In genomic region chr3:125003369-125003853, GRCh38 we compare ENCODE assay signal across 11 cellular contexts. TPM values are rescaled to one million over a fixed set of nuclear protein-coding genes. Genes with fewer than 3 reads are reported as not detected.
DNase-seq lines count a peak whose midpoint lies in the region; ATAC-seq, FAIRE-seq and TF ChIP-seq lines count a peak whose summit lies in the region.
"Had no signal": no experiment of that assay in that cellular context is flagged by ENCODE, and none has a peak within 500 bp of the region (broad histone marks: within the 10 kb centered on the region; RNA-seq: fewer than 3 reads in every experiment).

No MANE protein-coding gene starts in this region.

- TF ChIP-seq RAD21 in HepG2 (CRISPR knock-in tag; IDR thresholded peaks at IDR 0.05), result peak; percentile 40; the same call in 1 of the 2 replicates

- peak overlapping the region; percentile 75 for H3K27ac Mint-ChIP-seq in HFFc6
- no peak overlapping the region for H3K27ac Mint-ChIP-seq in activated CD8-positive, alpha-beta T cell treated with anti-CD3 and anti-CD28 coated beads, Interleukin-2, amount 10 ng/mL, durations not matched to agents 7 days and 5 days
- H3K27ac Mint-ChIP-seq: activated T-cell treated with anti-CD3 and anti-CD28 coated beads, Interleukin-2, amount 50 U/mL, for 24 hours had no signal

- POLR2A ChIA-PET in HepG2 (lab: Yijun Ruan, JAX), result interaction anchor here (0.6 to 5.3 kb wide), 7 partner anchors 8 to 60 kb away, joined by 3 to 55 read pairs (median 5); no protein-coding TSS in a partner anchor
- POLR2A ChIA-PET in activated CD8-positive, alpha-beta T cell treated with anti-CD3 and anti-CD28 coated beads, Interleukin-2, amount 10 ng/mL, durations not matched to agents 7 days and 5 days (lab: Charles Lee), result no interaction called here

- DNase-seq in HFFc6, result peak; percentile 16
- DNase-seq in cerebellum (ENCODE audit: low spot score), result peak; percentile 10
- DNase-seq in HepG2 (ENCODE audit: low spot score), result peak; percentile 98
- DNase-seq in NAMALWA (ENCODE audit: low spot score), result no peak
- no peak for DNase-seq in activated CD8-positive, alpha-beta T cell treated with anti-CD3 and anti-CD28 coated beads, Interleukin-2, amount 10 ng/mL, durations not matched to agents 7 days and 5 days
- DNase-seq in NCI-H2107 (lab: John Stamatoyannopoulos, UW), result no peak
- no peak for DNase-seq in stimulated activated naive CD8-positive, alpha-beta T cell treated with anti-CD3 and anti-CD28 coated beads, Interleukin-15, Interleukin-2, amounts not matched to agents 100 U/mL and 50 U/mL, for 24 hours
- DNase-seq: activated T-cell treated with anti-CD3 and anti-CD28 coated beads, Interleukin-2, amount 50 U/mL, for 24 hours; NCI-H1930 had no signal

- TF ChIP-seq POLR2A in HepG2 (IDR thresholded peaks at IDR 0.05; ENCODE audit: insufficient read depth in 1 of 2, low read depth in 2 of 2, low read length in 2 of 2), result peak in 1 of 2 experiments; percentile 85; a peak in 2 of 4 replicates

- H2AFZ ChIP-seq in HepG2 (ENCODE audit: low read length), result no peak overlapping the region

- CTCF ChIA-PET in HepG2 (lab: Yijun Ruan, JAX; ENCODE audit: low intra/inter-chr PET ratio, low total read pairs), result no interaction called here
- CTCF ChIA-PET in activated CD8-positive, alpha-beta T cell treated with anti-CD3 and anti-CD28 coated beads, Interleukin-2, amount 10 ng/mL, durations not matched to agents 7 days and 5 days (lab: Charles Lee), result interaction anchor here (1.2 kb wide), 1 partner anchor 20 kb away, joined by 3 read pairs; no protein-coding TSS in a partner anchor

- H3K9me3 ChIP-seq in HepG2 (ENCODE audit: low read length) (no peaks in the 10 kb centered on the region), stomach smooth muscle (ENCODE audit: control insufficient read depth in 2 of 2, low read length in 2 of 2) (no peaks in the 10 kb centered on the region)

- H3K9me3 Mint-ChIP-seq in HFFc6, result no peaks in the 10 kb centered on the region
- no peaks in the 10 kb centered on the region for H3K9me3 Mint-ChIP-seq in activated CD8-positive, alpha-beta T cell treated with anti-CD3 and anti-CD28 coated beads, Interleukin-2, amount 10 ng/mL, durations not matched to agents 7 days and 5 days (ENCODE audit: insufficient read depth)
- H3K9me3 Mint-ChIP-seq: activated T-cell treated with anti-CD3 and anti-CD28 coated beads, Interleukin-2, amount 50 U/mL, for 24 hours had no signal

- peaks cover 80% of the 10 kb centered on the region for H3K4me1 ChIP-seq in HepG2 (ENCODE audit: insufficient read depth, low read length)
- H3K4me1 ChIP-seq in stomach smooth muscle (ENCODE audit: control insufficient read depth, insufficient read depth, low read length), result peaks cover 56% of the 10 kb centered on the region

- no peak overlapping the region for H3K4me3 Mint-ChIP-seq in HFFc6
- H3K4me3 Mint-ChIP-seq in activated CD8-positive, alpha-beta T cell treated with anti-CD3 and anti-CD28 coated beads, Interleukin-2, amount 10 ng/mL, durations not matched to agents 7 days and 5 days, result no peak overlapping the region
- H3K4me3 Mint-ChIP-seq: activated T-cell treated with anti-CD3 and anti-CD28 coated beads, Interleukin-2, amount 50 U/mL, for 24 hours had no signal

- WGBS in HepG2 (ENCODE audit: low lambda C conversion rate), result 9% methylated on average over 2 of the region's 7 CpGs

- TF ChIP-seq CTCF in HFFc6 (IDR thresholded peaks at IDR 0.05), result no peak
- TF ChIP-seq CTCF in HepG2 (CRISPR knock-in tag; IDR thresholded peaks at IDR 0.05), result 0 out of 2 replicates have a peak, but pooled peaks have one; percentile 22

- BruUV-seq in HepG2 (replicated peaks; lab: Mats Ljungman, UMichigan), result no TSS peak

- H3K27ac ChIP-seq in HepG2 (ENCODE audit: extremely low read length, insufficient read depth, low read length), result peak overlapping the region; percentile 100
- H3K27ac ChIP-seq in stomach smooth muscle (ENCODE audit: low read length), result peak overlapping the region; percentile 81

- H3K4me1 Mint-ChIP-seq in HFFc6 (ENCODE audit: low read depth), result peaks cover 47% of the 10 kb centered on the region
- peaks cover 15% of the 10 kb centered on the region for H3K4me1 Mint-ChIP-seq in activated CD8-positive, alpha-beta T cell treated with anti-CD3 and anti-CD28 coated beads, Interleukin-2, amount 10 ng/mL, durations not matched to agents 7 days and 5 days (ENCODE audit: low read depth)

- TF ChIP-seq EP300 in HepG2 (IDR thresholded peaks at IDR 0.05; ENCODE audit: low read depth in 2 of 2, low read length in 2 of 2) (peak; percentile 97 to 98), HepG2 (CRISPR knock-in tag; IDR thresholded peaks at IDR 0.05; ENCODE audit: borderline replicate concordance) (peak; percentile 97)

- peaks cover 71% of the 10 kb centered on the region for H3K36me3 Mint-ChIP-seq in HFFc6 (ENCODE audit: low read depth)
- H3K36me3 Mint-ChIP-seq in activated CD8-positive, alpha-beta T cell treated with anti-CD3 and anti-CD28 coated beads, Interleukin-2, amount 10 ng/mL, durations not matched to agents 7 days and 5 days (ENCODE audit: low read depth), result peaks cover 90% of the 10 kb centered on the region

- H3K36me3 ChIP-seq in HepG2 (replicated peaks in 1 of 2; ENCODE audit: control insufficient read depth in 1 of 2, insufficient read depth in 2 of 2, low read length in 2 of 2) (peaks cover 13 to 39% of the 10 kb centered on the region in 2 experiments), stomach smooth muscle (ENCODE audit: control insufficient read depth in 2 of 2, insufficient read depth in 2 of 2, low read length in 2 of 2) (peaks cover 38 to 42% of the 10 kb centered on the region in 2 donors)

- in situ Hi-C loops in HepG2 (cut with HindIII; ENCODE audit: extremely low pct_ligation_motif_present, low pct_unique_long_range_greater_than_20kb), result loop anchor here (5.0 kb wide), 1 partner anchor 49 kb away; no protein-coding TSS in a partner anchor

- H3K79me2 ChIP-seq in HepG2 (ENCODE audit: insufficient read depth, low read length), result no peaks in the 10 kb centered on the region

- no peaks in the 10 kb centered on the region for H3K27me3 ChIP-seq in HepG2 (ENCODE audit: control insufficient read depth in 1 of 2, insufficient read depth in 2 of 2, low read length in 2 of 2)
- H3K27me3 ChIP-seq in stomach smooth muscle (ENCODE audit: control insufficient read depth in 1 of 2, insufficient read depth in 2 of 2, low read length in 2 of 2), result no peaks in the 10 kb centered on the region

- ATAC-seq in HepG2, result peak; percentile 85
- no peak for ATAC-seq in activated CD8-positive, alpha-beta T cell treated with anti-CD3 and anti-CD28 coated beads, Interleukin-2, amount 10 ng/mL, durations not matched to agents 7 days and 5 days
- ATAC-seq in stimulated activated naive CD8-positive, alpha-beta T cell treated with anti-CD3 and anti-CD28 coated beads, Interleukin-15, Interleukin-2, amounts not matched to agents 100 U/mL and 50 U/mL, for 24 hours, result no peak

- peak; percentile 98 for FAIRE-seq in HepG2 (lab: Jason Lieb, UNC)
- FAIRE-seq: endothelial cell of umbilical vein had no signal

- H3K9ac ChIP-seq in HepG2 (ENCODE audit: insufficient read depth, low read depth, low read length) (peak overlapping the region; percentile 91), stomach smooth muscle (ENCODE audit: low read length in 2 of 2) (peak overlapping the region in 1 of 2 donors; percentile 29)

- no peaks in the 10 kb centered on the region for H4K20me1 ChIP-seq in HepG2 (ENCODE audit: insufficient read depth, low read length)

- H3K4me2 ChIP-seq in HepG2 (ENCODE audit: low read depth, low read length), result peak overlapping the region; percentile 80

- no peaks in the 10 kb centered on the region; the same call in 1 of the 2 replicates for H3K27me3 Mint-ChIP-seq in HFFc6 (ENCODE audit: insufficient read depth)
- H3K27me3 Mint-ChIP-seq in activated CD8-positive, alpha-beta T cell treated with anti-CD3 and anti-CD28 coated beads, Interleukin-2, amount 10 ng/mL, durations not matched to agents 7 days and 5 days (ENCODE audit: low read depth), result no peaks in the 10 kb centered on the region
- H3K27me3 Mint-ChIP-seq: activated T-cell treated with anti-CD3 and anti-CD28 coated beads, Interleukin-2, amount 50 U/mL, for 24 hours had no signal

- intact Hi-C loops in HepG2 (cut with micrococcal nuclease; ENCODE audit: unreplicated experiment), result loop anchor here (1.0 to 2.0 kb wide), 3 partner anchors 51 to 169 kb away; no protein-coding TSS in a partner anchor

- H3K4me3 ChIP-seq in HepG2 (replicated peaks in 1 of 3; ENCODE audit: insufficient read depth in 1 of 3, low read depth in 2 of 3, low read length in 3 of 3) (peak overlapping the region in 1 of 3 experiments; percentile 40; a peak in 1 of 6 replicates), stomach smooth muscle (ENCODE audit: low read length in 2 of 2) (peak overlapping the region; percentile 22 to 23)

TF ChIP-seq in HepG2, 621 proteins besides CTCF, POLR2A, EP300 and RAD21 (continues in another document):
- no peak for TF ChIP-seq TRIM24 (CRISPR knock-in tag; IDR thresholded peaks at IDR 0.05)

RNA-seq across cellular contexts. Expression of gene HEG1, which starts 52.4 kb away (rescaled TPM):
- total RNA-seq in HFFc6 (2021; fragmentation: NEBNext Ultra II Directional; extraction: Animal tissue kit (Norgen Biotek cat#: 25700)), result 100 to 1,000 TPM in 4 of 6 experiments, 10 to 100 TPM in 2; 88.6 to 126 (median 105) TPM
- total RNA-seq in cerebellum (17.2 TPM), HepG2 (2016; rRNA removed; fragmentation: Illumina TruSeq; extraction: Trizol) (9.7 and 10.7 TPM in 2 replicates)
- 1.1 TPM in 2 replicates for total RNA-seq in HepG2 (2016; cell fraction: cytosol; rRNA removed; fragmentation: Illumina TruSeq; extraction: Trizol; ENCODE audit: low read depth)
- total RNA-seq in HepG2 (2016; cell fraction: insoluble cytoplasmic fraction; rRNA removed; fragmentation: Illumina TruSeq; extraction: Trizol), result 6.8 and 9.0 TPM in 2 replicates
- total RNA-seq in HepG2 (2016; cell fraction: membrane; rRNA removed; fragmentation: Illumina TruSeq; extraction: Trizol), result 3.2 and 3.3 TPM in 2 replicates
- total RNA-seq in HepG2 (2016; cell fraction: nucleus; rRNA removed; fragmentation: Illumina TruSeq; extraction: Trizol), result 17.3 and 19.4 TPM in 2 replicates
- polyA plus RNA-seq in HepG2 (2011; rRNA removed), result 11.6 and 18.2 TPM in 2 replicates
- polyA plus RNA-seq in HepG2 (2011; cell fraction: cytosol; rRNA removed), result 8.6 and 8.8 TPM in 2 replicates
- polyA plus RNA-seq in HepG2 (2011; cell fraction: nucleus; rRNA removed), result 17.9 and 23.5 TPM in 2 replicates
- 12.1 and 14.0 TPM in 2 replicates for polyA plus RNA-seq in HepG2 (2012)
- 0.46 and 0.52 TPM in 2 replicates for polyA plus RNA-seq in HepG2 (2016; cell fraction: cytosol; fragmentation: Illumina TruSeq; extraction: Trizol; ENCODE audit: low read depth)
- polyA plus RNA-seq in HepG2 (2016; cell fraction: insoluble cytoplasmic fraction; fragmentation: Illumina TruSeq; extraction: Trizol; ENCODE audit: low read depth), result 5.4 and 5.8 TPM in 2 replicates
- polyA plus RNA-seq in HepG2 (2016; cell fraction: membrane; fragmentation: Illumina TruSeq; extraction: Trizol; ENCODE audit: low read depth), result 0.69 and 0.92 TPM in 2 replicates
- 14.9 and 16.7 TPM in 2 replicates for polyA plus RNA-seq in HepG2 (2016; cell fraction: nucleus; fragmentation: Illumina TruSeq; extraction: Trizol; ENCODE audit: insufficient read depth, low read depth)
- 51.4 and 72.4 TPM in 2 replicates for polyA minus RNA-seq in HepG2 (2011; rRNA and poly(A)+ RNA removed; ENCODE audit: low replicate concordance)
- polyA minus RNA-seq in HepG2 (2011; cell fraction: cytosol; rRNA and poly(A)+ RNA removed), result 23.5 and 27.8 TPM in 2 replicates
- 17.8 and 25.8 TPM in 2 replicates for polyA minus RNA-seq in HepG2 (2011; cell fraction: nucleus; rRNA and poly(A)+ RNA removed)
- 10 to 100 TPM; 58.6 to 61.7 TPM for total RNA-seq in activated CD8-positive, alpha-beta T cell treated with anti-CD3 and anti-CD28 coated beads, Interleukin-2, amount 10 ng/mL, durations not matched to agents 7 days and 5 days

Comparison
In these comparisons a context has a peak if more than half of its experiments do, and no peak if none do; other contexts are left out.
1. DNase-seq: peak in HFFc6 (single experiment), cerebellum (single experiment) and HepG2 (single experiment); none in NAMALWA (single experiment), activated CD8-positive, alpha-beta T cell treated with anti-CD3 and anti-CD28 coated beads, Interleukin-2, amount 10 ng/mL, durations not matched to agents 7 days and 5 days (single experiment), NCI-H2107 (single experiment) and stimulated activated naive CD8-positive, alpha-beta T cell treated with anti-CD3 and anti-CD28 coated beads, Interleukin-15, Interleukin-2, amounts not matched to agents 100 U/mL and 50 U/mL, for 24 hours (single experiment).